ENCODE assay signal across 10 cellular contexts in the genomic region with DNA sequence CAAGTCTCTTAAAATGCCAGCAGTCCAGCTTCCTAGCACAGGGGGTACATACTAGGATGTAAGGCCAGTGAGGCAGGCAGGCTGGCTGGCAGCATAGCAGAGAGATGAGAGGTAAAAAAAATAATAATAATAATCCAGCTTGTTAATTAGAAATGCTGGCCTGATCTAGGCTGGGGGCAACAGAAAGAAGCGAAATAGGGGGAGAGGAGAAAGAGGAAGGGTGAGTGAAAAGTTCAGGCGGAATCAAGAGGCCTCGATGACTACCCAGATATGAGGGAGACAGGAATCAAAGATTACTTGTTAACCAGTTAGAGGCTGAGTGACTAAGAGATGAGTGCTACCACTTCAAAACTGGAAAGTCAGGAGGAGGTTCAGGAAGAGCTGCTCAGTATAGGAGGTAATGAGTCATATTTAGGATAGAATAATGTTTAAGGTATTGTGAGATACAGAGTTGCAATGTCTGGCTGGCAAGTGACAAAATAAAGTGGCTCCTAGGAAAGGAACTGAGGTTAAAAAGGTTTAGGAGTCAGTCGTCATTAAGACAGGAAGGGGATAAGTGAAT. TPM values are rescaled to one million over a fixed set of nuclear protein-coding genes. Genes with fewer than 3 reads are reported as not detected.
A peak's percentile ranks its signal among the peaks of the same experiment; 100 is the strongest.
DNase-seq lines count a peak whose midpoint lies in the region; ATAC-seq, FAIRE-seq and TF ChIP-seq lines count a peak whose summit lies in the region.
"Had no signal": no experiment of that assay in that cellular context is flagged by ENCODE, and none has a peak within 500 bp of the region (broad histone marks: within the 10 kb centered on the region; RNA-seq: fewer than 3 reads in every experiment).

No MANE protein-coding gene starts in this region.

- 44 to 62% (median 53%) methylated on average over 4 of the region's 4 CpGs for WGBS in stomach, 5 donors

- DNase-seq in activated T-cell treated with anti-CD3 and anti-CD28 coated beads, Interleukin-2, amount 50 U/mL, for 24 hours: no peak
- no peak for DNase-seq in activated T-cell treated with anti-CD3 and anti-CD28 coated beads, Interleukin-2, amount 50 U/mL, for 48 hours
- DNase-seq in RPMI7951 (ENCODE audit: low read depth): peak; percentile 82
- peak; percentile 93 for DNase-seq in epithelial cell of prostate (ENCODE audit: low read depth, low spot score)
- no peak for DNase-seq in effector memory CD4-positive, alpha-beta T cell
- no peak for DNase-seq in stomach
- no peak for DNase-seq in kidney
- DNase-seq: BE2C had no signal

- peaks cover 75% of the 10 kb centered on the region for H3K4me1 Mint-ChIP-seq in activated T-cell treated with anti-CD3 and anti-CD28 coated beads, Interleukin-2, amount 50 U/mL, for 24 hours (ENCODE audit: low read depth)
- peaks cover 50% of the 10 kb centered on the region for H3K4me1 Mint-ChIP-seq in stimulated activated memory B cell treated with anti-CD40 and anti-IgM and Interleukin-4, amounts not matched to agents 10 μg/mL and 1 μg/mL and 100 μg/mL, for 72 hours

- ATAC-seq in stimulated activated memory B cell treated with anti-CD40 and anti-IgM and Interleukin-4, amounts not matched to agents 10 μg/mL and 1 μg/mL and 100 μg/mL, for 72 hours: no peak

- no peaks in the 10 kb centered on the region for H3K27me3 ChIP-seq in effector memory CD4-positive, alpha-beta T cell (replicated peaks; ENCODE audit: control insufficient read depth, insufficient read depth, low read length, poor library complexity, severe bottlenecking)
- H3K27me3 ChIP-seq in stomach: no peaks in the 10 kb centered on the region
- H3K27me3 ChIP-seq: BE2C, gastroesophageal sphincter had no signal

- H3K9me3 ChIP-seq in effector memory CD4-positive, alpha-beta T cell (ENCODE audit: control insufficient read depth, low read length): no peaks in the 10 kb centered on the region
- H3K9me3 ChIP-seq in stomach: no peaks in the 10 kb centered on the region
- no peaks in the 10 kb centered on the region for H3K9me3 ChIP-seq in kidney (ENCODE audit: control insufficient read depth in 1 of 2, low read length in 2 of 2)
- H3K9me3 ChIP-seq: BE2C, gastroesophageal sphincter had no signal

- TF ChIP-seq CTCF in stomach (IDR thresholded peaks at IDR 0.05): no peak
- TF ChIP-seq CTCF in kidney (IDR thresholded peaks at IDR 0.05; ENCODE audit: borderline replicate concordance, extremely low read depth, insufficient read depth): no peak

- H3K4me3 Mint-ChIP-seq in activated T-cell treated with anti-CD3 and anti-CD28 coated beads, Interleukin-2, amount 50 U/mL, for 24 hours: peak overlapping the region; percentile 56
- no peak overlapping the region for H3K4me3 Mint-ChIP-seq in stimulated activated memory B cell treated with anti-CD40 and anti-IgM and Interleukin-4, amounts not matched to agents 10 μg/mL and 1 μg/mL and 100 μg/mL, for 72 hours

- H3K27me3 Mint-ChIP-seq in activated T-cell treated with anti-CD3 and anti-CD28 coated beads, Interleukin-2, amount 50 U/mL, for 24 hours: no peaks in the 10 kb centered on the region
- H3K27me3 Mint-ChIP-seq in stimulated activated memory B cell treated with anti-CD40 and anti-IgM and Interleukin-4, amounts not matched to agents 10 μg/mL and 1 μg/mL and 100 μg/mL, for 72 hours: no peaks in the 10 kb centered on the region

- peaks cover 25% of the 10 kb centered on the region for H3K36me3 ChIP-seq in effector memory CD4-positive, alpha-beta T cell (ENCODE audit: control insufficient read depth, insufficient read depth, low read length)
- H3K36me3 ChIP-seq in stomach (peaks cover 0 to 26% (median 20%) of the 10 kb centered on the region in 4 donors), kidney (ENCODE audit: control insufficient read depth in 1 of 2, insufficient read depth in 2 of 2, low read length in 2 of 2) (peaks cover 0 to 5% of the 10 kb centered on the region in 2 donors)

- no peak for TF ChIP-seq POLR2A in stomach (IDR thresholded peaks at IDR 0.05)

- H3K36me3 Mint-ChIP-seq in activated T-cell treated with anti-CD3 and anti-CD28 coated beads, Interleukin-2, amount 50 U/mL, for 24 hours (ENCODE audit: low read depth): peaks cover 48% of the 10 kb centered on the region
- H3K36me3 Mint-ChIP-seq in stimulated activated memory B cell treated with anti-CD40 and anti-IgM and Interleukin-4, amounts not matched to agents 10 μg/mL and 1 μg/mL and 100 μg/mL, for 72 hours: peaks cover 15% of the 10 kb centered on the region

- H3K27ac ChIP-seq in epithelial cell of prostate (peak overlapping the region; percentile 90), stomach (no peak overlapping the region), kidney (ENCODE audit: low read depth in 2 of 2, low read length in 2 of 2) (no peak overlapping the region)
- no peak overlapping the region for H3K27ac ChIP-seq in effector memory CD4-positive, alpha-beta T cell (ENCODE audit: insufficient read depth, low read length, poor library complexity, severe bottlenecking)

- no peak for FAIRE-seq in kidney (lab: Jason Lieb, UNC)

- no peaks in the 10 kb centered on the region for H3K9me3 Mint-ChIP-seq in activated T-cell treated with anti-CD3 and anti-CD28 coated beads, Interleukin-2, amount 50 U/mL, for 24 hours
- no peaks in the 10 kb centered on the region for H3K9me3 Mint-ChIP-seq in stimulated activated memory B cell treated with anti-CD40 and anti-IgM and Interleukin-4, amounts not matched to agents 10 μg/mL and 1 μg/mL and 100 μg/mL, for 72 hours

- peak overlapping the region; percentile 91 for H3K27ac Mint-ChIP-seq in activated T-cell treated with anti-CD3 and anti-CD28 coated beads, Interleukin-2, amount 50 U/mL, for 24 hours
- H3K27ac Mint-ChIP-seq in stimulated activated memory B cell treated with anti-CD40 and anti-IgM and Interleukin-4, amounts not matched to agents 10 μg/mL and 1 μg/mL and 100 μg/mL, for 72 hours: peak overlapping the region; percentile 57

- intact Hi-C loops in stomach (cut with DNase I; ENCODE audit: low total_unique reads): no loop called here
- intact Hi-C loops in kidney (cut with DNase I): no loop called here

- TF ChIP-seq EP300 in stomach (IDR thresholded peaks at IDR 0.05): no peak

- H3K4me3 ChIP-seq in effector memory CD4-positive, alpha-beta T cell (ENCODE audit: insufficient read depth, low read depth, low read length, poor library complexity, severe bottlenecking): no peak overlapping the region
- no peak overlapping the region for H3K4me3 ChIP-seq in stomach
- no peak overlapping the region for H3K4me3 ChIP-seq in kidney (ENCODE audit: low read length in 2 of 2)
- H3K4me3 ChIP-seq: gastroesophageal sphincter had no signal

- no peak overlapping the region for H3K9ac ChIP-seq in kidney (ENCODE audit: low read length in 2 of 2)

- H3K4me1 ChIP-seq in effector memory CD4-positive, alpha-beta T cell (ENCODE audit: control insufficient read depth, insufficient read depth, low read length, poor library complexity, severe bottlenecking): peaks cover 18% of the 10 kb centered on the region
- H3K4me1 ChIP-seq in stomach: peaks cover 20 to 48% (median 33%) of the 10 kb centered on the region in 4 donors
- H3K4me1 ChIP-seq in kidney (ENCODE audit: control insufficient read depth in 1 of 2, insufficient read depth in 1 of 2, low read depth in 1 of 2, low read length in 2 of 2): peaks cover 7 to 8% of the 10 kb centered on the region in 2 donors

RNA-seq across cellular contexts. Expression of a gene that starts 2.8 kb away (rescaled TPM):
- 11.2 and 11.3 TPM in 2 replicates for total RNA-seq in RPMI7951 (2014; rRNA removed; shearing (Covaris generic))
- 10 to 100 TPM in 3 of 5 donors, 1 to 10 TPM in 1, under 1 TPM in 1; 0.87 to 28.0 (median 10.5) TPM for total RNA-seq in stomach
- polyA plus RNA-seq in stomach: 1 to 10 TPM; 2.9 to 3.7 (median 3.3) TPM
- total RNA-seq in kidney: 9.4 TPM
- 3.8 TPM for polyA plus RNA-seq in kidney (ENCODE audit: insufficient read depth, low read depth, low replicate concordance)

RNA-seq across cellular contexts. Expression of a gene that starts 28.2 kb away (rescaled TPM):
- 0.12 and 0.20 TPM in 2 replicates for total RNA-seq in RPMI7951 (2014; rRNA removed; shearing (Covaris generic))
- total RNA-seq in stomach (1 to 10 TPM in 1 of 5 donors, not detected in 4; 1.1 TPM), kidney (0.47 TPM)
- polyA plus RNA-seq in stomach (under 1 TPM in 2 of 3 donors, not detected in 1; 0.15 to 0.31 TPM), kidney (ENCODE audit: insufficient read depth, low read depth, low replicate concordance) (2.6 TPM)

Comparison
In these comparisons a context has a peak if more than half of its experiments do, and no peak if none do; other contexts are left out.
1. DNase-seq: peak in RPMI7951 (single experiment) and epithelial cell of prostate (single experiment); none in activated T-cell treated with anti-CD3 and anti-CD28 coated beads, Interleukin-2, amount 50 U/mL, for 24 hours (single experiment), activated T-cell treated with anti-CD3 and anti-CD28 coated beads, Interleukin-2, amount 50 U/mL, for 48 hours (0 of 2), effector memory CD4-positive, alpha-beta T cell (0 of 3), stomach (single experiment) and kidney (single experiment).